ENCODE assay signal across 1 cellular context in the genomic region with DNA sequence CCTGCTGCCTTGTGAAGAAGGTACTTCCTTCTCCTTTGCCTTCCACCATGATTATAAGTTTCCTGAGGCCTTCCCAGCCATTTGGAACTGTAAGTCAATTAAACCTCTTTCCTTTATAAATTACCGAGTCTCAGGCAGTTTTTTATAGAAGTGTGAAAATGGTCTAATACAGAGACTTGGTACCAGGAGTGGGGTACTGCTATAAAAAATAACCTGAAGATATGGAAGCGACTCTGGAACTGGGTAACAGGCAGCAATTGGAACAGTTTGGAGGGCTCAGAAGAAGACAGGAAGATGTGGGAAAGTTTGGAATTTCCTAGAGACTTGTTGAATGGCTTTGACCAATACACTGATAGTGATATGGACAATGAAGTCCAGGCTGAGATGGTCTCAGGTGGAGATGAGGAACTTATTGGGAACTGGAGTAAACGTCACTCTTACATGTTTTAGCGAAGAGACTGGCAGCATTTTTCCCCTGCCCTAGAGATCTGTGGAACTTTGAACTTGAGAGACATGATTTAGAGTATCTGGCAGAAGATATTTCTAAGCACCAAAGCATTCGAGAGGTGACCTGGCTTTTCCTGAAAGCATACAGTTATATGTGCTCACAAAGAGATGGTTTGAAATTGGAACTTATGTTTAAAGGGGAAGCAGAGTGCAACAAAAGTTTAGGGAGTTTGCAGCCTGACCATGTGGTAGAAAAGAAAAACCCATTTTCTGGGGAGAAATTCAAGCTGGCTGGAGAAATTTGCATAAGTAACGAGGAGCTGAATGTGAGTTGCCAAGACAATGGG. TPM values are rescaled to one million over a fixed set of nuclear protein-coding genes. Genes with fewer than 3 reads are reported as not detected.
"Had no signal": no experiment of that assay in that cellular context is flagged by ENCODE, and none has a peak within 500 bp of the region (broad histone marks: within the 10 kb centered on the region; RNA-seq: fewer than 3 reads in every experiment).

No MANE protein-coding gene starts in this region.

RNA-seq across cellular contexts. Expression of a gene that starts 50.6 kb away (rescaled TPM):
- total RNA-seq: MCF 10A had no signal
